ENCODE assay signal across 1 cellular context in the genomic region with DNA sequence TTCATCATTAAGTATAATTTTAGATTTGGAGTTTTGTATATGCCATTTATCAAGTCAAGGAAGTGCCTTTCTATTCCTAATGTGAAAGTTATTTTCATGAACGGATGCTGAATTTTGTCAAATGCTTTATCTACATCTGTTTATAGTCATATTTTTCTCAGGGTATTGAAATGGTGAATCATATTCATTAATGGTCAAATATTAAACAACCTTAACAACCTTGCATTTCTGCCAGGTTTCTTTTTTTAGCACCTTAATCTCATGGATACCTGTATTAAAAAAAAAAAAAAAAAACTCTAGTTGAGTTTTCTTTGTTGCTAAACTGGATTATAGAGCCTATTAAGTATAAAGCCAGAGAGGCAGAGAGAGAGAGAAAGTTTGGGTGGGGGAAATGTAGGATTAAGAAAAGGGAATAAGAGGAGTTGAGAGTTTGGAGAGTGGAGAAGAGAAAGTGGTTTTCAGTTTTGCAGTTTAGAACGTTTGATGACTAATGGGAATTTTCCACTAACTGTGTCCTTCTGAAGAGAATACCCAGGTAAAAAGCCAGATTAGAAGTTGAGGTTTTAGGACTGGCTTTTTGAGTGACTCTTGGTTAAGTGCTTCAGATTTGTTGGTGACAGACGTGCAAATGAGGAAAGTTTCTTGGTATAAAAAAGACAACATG.
TF ChIP-seq lines count a peak whose summit lies in the region.

No MANE protein-coding gene starts in this region.

TF ChIP-seq in H1, 55 proteins besides CTCF, POLR2A, EP300 and RAD21 (continued from another document):
- TF ChIP-seq, protein P1, sequence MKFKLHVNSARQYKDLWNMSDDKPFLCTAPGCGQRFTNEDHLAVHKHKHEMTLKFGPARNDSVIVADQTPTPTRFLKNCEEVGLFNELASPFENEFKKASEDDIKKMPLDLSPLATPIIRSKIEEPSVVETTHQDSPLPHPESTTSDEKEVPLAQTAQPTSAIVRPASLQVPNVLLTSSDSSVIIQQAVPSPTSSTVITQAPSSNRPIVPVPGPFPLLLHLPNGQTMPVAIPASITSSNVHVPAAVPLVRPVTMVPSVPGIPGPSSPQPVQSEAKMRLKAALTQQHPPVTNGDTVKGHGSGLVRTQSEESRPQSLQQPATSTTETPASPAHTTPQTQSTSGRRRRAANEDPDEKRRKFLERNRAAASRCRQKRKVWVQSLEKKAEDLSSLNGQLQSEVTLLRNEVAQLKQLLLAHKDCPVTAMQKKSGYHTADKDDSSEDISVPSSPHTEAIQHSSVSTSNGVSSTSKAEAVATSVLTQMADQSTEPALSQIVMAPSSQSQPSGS (IDR thresholded peaks at IDR 0.05; ENCODE audit: low read length) = no peak
- TF ChIP-seq SP1 (IDR thresholded peaks at IDR 0.05; ENCODE audit: low read depth, low read length) (no peak), SIN3A (conservative IDR thresholded peaks at IDR 0.05 in 1 of 2, IDR thresholded peaks at IDR 0.05 in 1 of 2; ENCODE audit: low read depth in 1 of 2, low read length in 2 of 2) (no peak), SAP30 (IDR thresholded peaks at IDR 0.05; ENCODE audit: insufficient read depth, insufficient replicate concordance, low read length) (no peak), SRF (IDR thresholded peaks at IDR 0.05; ENCODE audit: low read depth, low read length) (no peak), NRF1 (IDR thresholded peaks at IDR 0.05; ENCODE audit: low read depth, low read length) (no peak), RNF2 (IDR thresholded peaks at IDR 0.05; ENCODE audit: borderline replicate concordance, low read depth, low read length, missing control alignments, poor library complexity, severe bottlenecking) (no peak), BCL11A (IDR thresholded peaks at IDR 0.05; ENCODE audit: low read depth in 2 of 2, low read length in 2 of 2) (no peak), SUZ12 (IDR thresholded peaks at IDR 0.05; ENCODE audit: low read length) (no peak), RXRA (IDR thresholded peaks at IDR 0.05; ENCODE audit: insufficient read depth, low read depth, low read length) (no peak)
- TF ChIP-seq, protein P2, sequence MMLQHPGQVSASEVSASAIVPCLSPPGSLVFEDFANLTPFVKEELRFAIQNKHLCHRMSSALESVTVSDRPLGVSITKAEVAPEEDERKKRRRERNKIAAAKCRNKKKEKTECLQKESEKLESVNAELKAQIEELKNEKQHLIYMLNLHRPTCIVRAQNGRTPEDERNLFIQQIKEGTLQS (IDR thresholded peaks at IDR 0.05; ENCODE audit: insufficient read depth, low read depth, low read length) = no peak
